14 cellular contexts compared by ENCODE assay signal in genomic region chr5:133316346-133317343, GRCh38.
A peak's percentile ranks its signal among the peaks of the same experiment; 100 is the strongest.
DNase-seq lines count a peak whose midpoint lies in the region; ATAC-seq and TF ChIP-seq lines count a peak whose summit lies in the region.
"Had no signal": no experiment of that assay in that cellular context is flagged by ENCODE, and none has a peak within 500 bp of the region (broad histone marks: within the 10 kb centered on the region; RNA-seq: fewer than 3 reads in every experiment).

No MANE protein-coding gene starts in this region.

- peaks cover 12% of the 10 kb centered on the region for H3K4me1 Mint-ChIP-seq in activated T-cell treated with anti-CD3 and anti-CD28 coated beads, Interleukin-2, amount 50 U/mL, for 72 hours (ENCODE audit: low read depth)
- H3K4me1 Mint-ChIP-seq: naive thymus-derived CD8-positive, alpha-beta T cell had no signal

- H2AFZ ChIP-seq in OCI-LY1 (ENCODE audit: low read length) = no peak overlapping the region

- no peaks in the 10 kb centered on the region for H3K9me3 Mint-ChIP-seq in activated T-cell treated with anti-CD3 and anti-CD28 coated beads, Interleukin-2, amount 50 U/mL, for 72 hours
- H3K9me3 Mint-ChIP-seq: CD4-positive, alpha-beta memory T cell; naive thymus-derived CD8-positive, alpha-beta T cell had no signal

- H3K4me3 Mint-ChIP-seq in activated T-cell treated with anti-CD3 and anti-CD28 coated beads, Interleukin-2, amount 50 U/mL, for 72 hours = no peak overlapping the region
- H3K4me3 Mint-ChIP-seq: CD4-positive, alpha-beta memory T cell had no signal

- H3F3A ChIP-seq in OCI-LY1 (ENCODE audit: insufficient read depth, low read length) = no peaks in the 10 kb centered on the region

- no peak overlapping the region for H3K4me2 ChIP-seq in OCI-LY1 (ENCODE audit: low read length)

- no peaks in the 10 kb centered on the region for H4K20me1 ChIP-seq in OCI-LY1 (ENCODE audit: insufficient read depth, low read length)

- TF ChIP-seq CTCF in 22Rv1 (IDR thresholded peaks at IDR 0.05) = peak; percentile 72
- TF ChIP-seq CTCF in GM12864 (IDR thresholded peaks at IDR 0.05; ENCODE audit: low read depth, low read length, missing control alignments) = peak; percentile 52
- TF ChIP-seq CTCF in OCI-LY1 (IDR thresholded peaks at IDR 0.05; ENCODE audit: low read length) = peak; percentile 61
- peak; percentile 22 for TF ChIP-seq CTCF in fibroblast of mammary gland (conservative IDR thresholded peaks at IDR 0.05; ENCODE audit: control insufficient read depth, insufficient read depth, low read depth, low read length)
- TF ChIP-seq CTCF in body of pancreas (IDR thresholded peaks at IDR 0.05) = no peak
- TF ChIP-seq CTCF in esophagus squamous epithelium (IDR thresholded peaks at IDR 0.05) = peak in 1 of 6 experiments; percentile 19

- H3K27me3 ChIP-seq in OCI-LY1 (ENCODE audit: insufficient read depth, low read length) (no peaks in the 10 kb centered on the region; the same call in 1 of the 2 replicates), body of pancreas (no peaks in the 10 kb centered on the region), esophagus squamous epithelium (no peaks in the 10 kb centered on the region)
- H3K27me3 ChIP-seq: colonic mucosa had no signal

- intact Hi-C loops in body of pancreas (cut with DNase I) (no loop called here), esophagus squamous epithelium (cut with DNase I) (no loop called here)

- H3K27ac Mint-ChIP-seq in activated T-cell treated with anti-CD3 and anti-CD28 coated beads, Interleukin-2, amount 50 U/mL, for 72 hours = no peak overlapping the region
- H3K27ac Mint-ChIP-seq: CD4-positive, alpha-beta memory T cell had no signal

- DNase-seq in GM12864 (ENCODE audit: low read depth) = no peak
- DNase-seq in fibroblast of mammary gland (ENCODE audit: low read depth) = peak; percentile 14
- no peak for DNase-seq in body of pancreas
- DNase-seq in activated T-cell treated with anti-CD3 and anti-CD28 coated beads, Interleukin-2, amount 50 U/mL, for 72 hours = no peak
- DNase-seq in esophagus squamous epithelium (lab: John Stamatoyannopoulos, UW) = no peak
- DNase-seq: CD4-positive, alpha-beta memory T cell; colonic mucosa; naive thymus-derived CD8-positive, alpha-beta T cell; NCI-H2227 treated with DMSO at 0.1 percent for 48 hours; stimulated activated CD4-positive, alpha-beta T cell treated with anti-CD3 and anti-CD28 coated beads, Interleukin-1b, Interleukin-23, amount 100 ng/mL, for 48 hours; T-helper 1 cell had no signal

- H3K27ac ChIP-seq in 22Rv1 (no peak overlapping the region), OCI-LY1 (ENCODE audit: low read depth, low read length, poor library complexity, severe bottlenecking) (no peak overlapping the region), body of pancreas (no peak overlapping the region), esophagus squamous epithelium (no peak overlapping the region)
- H3K27ac ChIP-seq: colonic mucosa had no signal

- no peaks in the 10 kb centered on the region for H3K79me2 ChIP-seq in OCI-LY1 (ENCODE audit: insufficient read depth, low read length)

- H3K9me3 ChIP-seq in OCI-LY1 (ENCODE audit: low read length) = no peaks in the 10 kb centered on the region
- H3K9me3 ChIP-seq in body of pancreas = no peaks in the 10 kb centered on the region
- H3K9me3 ChIP-seq in esophagus squamous epithelium = no peaks in the 10 kb centered on the region
- H3K9me3 ChIP-seq: colonic mucosa had no signal

- no peak overlapping the region for H3K9ac ChIP-seq in OCI-LY1 (ENCODE audit: low read length)

- H3K27me3 Mint-ChIP-seq in activated T-cell treated with anti-CD3 and anti-CD28 coated beads, Interleukin-2, amount 50 U/mL, for 72 hours (ENCODE audit: low read depth) = no peaks in the 10 kb centered on the region
- H3K27me3 Mint-ChIP-seq: naive thymus-derived CD8-positive, alpha-beta T cell had no signal

- ATAC-seq in HG03135 (IDR thresholded peaks at IDR 0.05; ENCODE audit: unreplicated experiment) = no peak
- no peak for ATAC-seq in body of pancreas
- ATAC-seq in activated T-cell treated with anti-CD3 and anti-CD28 coated beads, Interleukin-2, amount 50 U/mL, for 72 hours (replicated peaks in 1 of 2) = no peak
- ATAC-seq: naive thymus-derived CD8-positive, alpha-beta T cell had no signal

- H3K4me1 ChIP-seq in OCI-LY1 (ENCODE audit: insufficient read depth, low read length, severe bottlenecking) = no peaks in the 10 kb centered on the region
- H3K4me1 ChIP-seq in body of pancreas = no peaks in the 10 kb centered on the region
- H3K4me1 ChIP-seq in esophagus squamous epithelium = no peaks in the 10 kb centered on the region
- H3K4me1 ChIP-seq: colonic mucosa had no signal

- no peaks in the 10 kb centered on the region for H3K9me2 ChIP-seq in OCI-LY1 (ENCODE audit: low read depth, low read length)

- H3K36me3 ChIP-seq in OCI-LY1 (ENCODE audit: insufficient read depth, low read length) (no peaks in the 10 kb centered on the region), body of pancreas (replicated peaks in 1 of 2; ENCODE audit: insufficient read depth in 1 of 2, low read depth in 2 of 2) (no peaks in the 10 kb centered on the region), esophagus squamous epithelium (no peaks in the 10 kb centered on the region)
- H3K36me3 ChIP-seq: colonic mucosa had no signal

- H3K36me3 Mint-ChIP-seq in activated T-cell treated with anti-CD3 and anti-CD28 coated beads, Interleukin-2, amount 50 U/mL, for 72 hours (ENCODE audit: insufficient read depth in 2 of 2) = no peaks in the 10 kb centered on the region
- H3K36me3 Mint-ChIP-seq: CD4-positive, alpha-beta memory T cell; naive thymus-derived CD8-positive, alpha-beta T cell had no signal

- 86 to 87% methylated on average over 21 to 22 of the region's 22 CpGs for WGBS in body of pancreas, 2 donors
- 86 to 88% methylated on average over 18 to 21 of the region's 22 CpGs for WGBS in esophagus squamous epithelium, 2 donors

- TF ChIP-seq POLR2A in body of pancreas (IDR thresholded peaks at IDR 0.05) = no peak
- TF ChIP-seq POLR2A in esophagus squamous epithelium (IDR thresholded peaks at IDR 0.05) = no peak

- H3K4me3 ChIP-seq in GM12864 (ENCODE audit: low read depth, low read length) (no peak overlapping the region), OCI-LY1 (ENCODE audit: low read depth, low read length, poor library complexity, severe bottlenecking) (no peak overlapping the region), fibroblast of mammary gland (ENCODE audit: control insufficient read depth, low read depth, low read length) (no peak overlapping the region), body of pancreas (no peak overlapping the region), esophagus squamous epithelium (no peak overlapping the region)
- H3K4me3 ChIP-seq: colonic mucosa had no signal

Comparison
In these comparisons a context has a peak if more than half of its experiments do, and no peak if none do; other contexts are left out.
1. CTCF ChIP-seq: peak in 22Rv1 (single experiment), GM12864 (single experiment), OCI-LY1 (single experiment) and fibroblast of mammary gland (single experiment); none in body of pancreas (0 of 7).